ENCODE assay signal across 1 cellular context in genomic region chr7:105584165-105584564, GRCh38.
TF ChIP-seq lines count a peak whose summit lies in the region.

No MANE protein-coding gene starts in this region.

TF ChIP-seq in GM23338, 12 proteins besides CTCF, POLR2A, EP300 and RAD21 (continued from another document):
- TF ChIP-seq ZNF462 (CRISPR knock-in tag; IDR thresholded peaks at IDR 0.05) (no peak), ZNF114 (CRISPR knock-in tag; IDR thresholded peaks at IDR 0.05) (no peak), JUNB (IDR thresholded peaks at IDR 0.05; ENCODE audit: unreplicated experiment) (no peak)
